Comparison of ENCODE assay signal across 9 cellular contexts in genomic region chr2:30223413-30223874, GRCh38. TPM values are rescaled to one million over a fixed set of nuclear protein-coding genes. Genes with fewer than 3 reads are reported as not detected.
A peak's percentile ranks its signal among the peaks of the same experiment; 100 is the strongest.
DNase-seq lines count a peak whose midpoint lies in the region; ATAC-seq, FAIRE-seq and TF ChIP-seq lines count a peak whose summit lies in the region.
"Had no signal": no experiment of that assay in that cellular context is flagged by ENCODE, and none has a peak within 500 bp of the region (broad histone marks: within the 10 kb centered on the region; RNA-seq: fewer than 3 reads in every experiment).

No MANE protein-coding gene starts in this region.

- TF ChIP-seq CTCF in left lung (IDR thresholded peaks at IDR 0.05), result no peak
- no peak for TF ChIP-seq CTCF in SK-N-SH (IDR thresholded peaks at IDR 0.05)

- H3K36me3 Mint-ChIP-seq in activated naive CD4-positive, alpha-beta T cell treated with anti-CD3 and anti-CD28 coated beads, Interleukin-2, amount 50 U/mL, for 24 hours, result no peaks in the 10 kb centered on the region

- H3K27ac ChIP-seq in BLaER1, result peak overlapping the region; percentile 92
- peak overlapping the region in 1 of 2 donors; percentile 3 for H3K27ac ChIP-seq in left lung
- no peak overlapping the region for H3K27ac ChIP-seq in SK-N-SH (ENCODE audit: low read depth in 2 of 2, low read length in 1 of 2)

- FAIRE-seq in RCC 7860 (lab: Jason Lieb, UNC), result no peak

- H3K4me3 Mint-ChIP-seq in activated naive CD4-positive, alpha-beta T cell treated with anti-CD3 and anti-CD28 coated beads, Interleukin-2, amount 50 U/mL, for 24 hours, result no peak overlapping the region

- H3K4me3 ChIP-seq in BLaER1 (no peak overlapping the region), left lung (no peak overlapping the region), SK-N-SH (ENCODE audit: low read depth in 2 of 2, low read length in 1 of 2) (no peak overlapping the region)

- intact Hi-C loops in left lung (cut with DNase I), result no loop called here

- H3K9me2 ChIP-seq in SK-N-SH, result no peaks in the 10 kb centered on the region

- POLR2A ChIA-PET in SK-N-SH (lab: Yijun Ruan, JAX), result no interaction called here

- H3K27me3 Mint-ChIP-seq in activated naive CD4-positive, alpha-beta T cell treated with anti-CD3 and anti-CD28 coated beads, Interleukin-2, amount 50 U/mL, for 24 hours, result no peaks in the 10 kb centered on the region

- H3F3A ChIP-seq in SK-N-SH (replicated peaks; ENCODE audit: insufficient read depth), result no peaks in the 10 kb centered on the region

- DNase-seq in cortex of kidney (lab: John Stamatoyannopoulos, UW) (no peak), left lung (no peak), RCC 7860 (ENCODE audit: low spot score) (no peak), SK-N-SH (no peak)
- DNase-seq: DMS153 had no signal

- CTCF ChIA-PET in SK-N-SH (lab: Yijun Ruan, JAX), result interaction anchor here (0.7 to 18.6 kb wide), 7 partner anchors 9 to 487 kb away, joined by 3 to 262 read pairs (median 15); no protein-coding TSS in a partner anchor

- ATAC-seq in GM18909 (IDR thresholded peaks at IDR 0.05; ENCODE audit: poor library complexity, unreplicated experiment) (peak; percentile 62), HG03432 (IDR thresholded peaks at IDR 0.05; ENCODE audit: unreplicated experiment) (peak; percentile 57), left lung (no peak)

- 79% methylated on average over 3 of the region's 3 CpGs for WGBS in SK-N-SH (ENCODE audit: low lambda C conversion rate)

- TF ChIP-seq RAD21 in SK-N-SH (IDR thresholded peaks at IDR 0.05; ENCODE audit: low read length), result no peak

- H3K9ac ChIP-seq in BLaER1 (no peak overlapping the region), SK-N-SH (no peak overlapping the region)

- no peaks in the 10 kb centered on the region for H3K9me3 ChIP-seq in BLaER1
- no peaks in the 10 kb centered on the region for H3K9me3 ChIP-seq in left lung
- no peaks in the 10 kb centered on the region for H3K9me3 ChIP-seq in SK-N-SH

- H3K4me1 Mint-ChIP-seq in activated naive CD4-positive, alpha-beta T cell treated with anti-CD3 and anti-CD28 coated beads, Interleukin-2, amount 50 U/mL, for 24 hours, result peaks cover 65% of the 10 kb centered on the region

- H3K4me2 ChIP-seq in BLaER1 (peak overlapping the region; percentile 93), SK-N-SH (no peak overlapping the region)

- no peak overlapping the region for H2AFZ ChIP-seq in SK-N-SH (ENCODE audit: low read depth)

- H4K20me1 ChIP-seq in BLaER1 (no peaks in the 10 kb centered on the region), SK-N-SH (ENCODE audit: insufficient read depth) (no peaks in the 10 kb centered on the region)

- H3K79me2 ChIP-seq in SK-N-SH (ENCODE audit: insufficient read depth), result no peaks in the 10 kb centered on the region

- H3K27me3 ChIP-seq in BLaER1 (no peaks in the 10 kb centered on the region), left lung (no peaks in the 10 kb centered on the region), SK-N-SH (ENCODE audit: insufficient read depth) (no peaks in the 10 kb centered on the region)

- no peaks in the 10 kb centered on the region for H3K36me3 ChIP-seq in BLaER1
- H3K36me3 ChIP-seq in left lung, result no peaks in the 10 kb centered on the region
- no peaks in the 10 kb centered on the region for H3K36me3 ChIP-seq in SK-N-SH (replicated peaks in 1 of 2; ENCODE audit: control insufficient read depth in 1 of 2, insufficient read depth in 2 of 2, low read length in 1 of 2)

- TF ChIP-seq EP300 in SK-N-SH (IDR thresholded peaks at IDR 0.05; ENCODE audit: borderline replicate concordance in 1 of 2, low read depth in 1 of 2, low read length in 1 of 2), result no peak

- H3K4me1 ChIP-seq in BLaER1, result peaks cover 49% of the 10 kb centered on the region
- H3K4me1 ChIP-seq in left lung, result peaks cover 6 to 42% of the 10 kb centered on the region in 2 donors
- H3K4me1 ChIP-seq in SK-N-SH (ENCODE audit: control insufficient read depth in 1 of 2, insufficient read depth in 2 of 2, low read depth in 1 of 2, low read length in 1 of 2), result peaks cover 2 to 10% of the 10 kb centered on the region in 2 experiments; a peak in 3 of 4 replicates

- H3K27ac Mint-ChIP-seq in activated naive CD4-positive, alpha-beta T cell treated with anti-CD3 and anti-CD28 coated beads, Interleukin-2, amount 50 U/mL, for 24 hours, result peak overlapping the region; percentile 39

- H3K9me3 Mint-ChIP-seq in activated naive CD4-positive, alpha-beta T cell treated with anti-CD3 and anti-CD28 coated beads, Interleukin-2, amount 50 U/mL, for 24 hours, result no peaks in the 10 kb centered on the region

TF ChIP-seq in SK-N-SH, 30 proteins besides CTCF, POLR2A, EP300 and RAD21:
- TF ChIP-seq JUND (IDR thresholded peaks at IDR 0.05) (no peak), PBX3 (IDR thresholded peaks at IDR 0.05) (no peak), RXRA (IDR thresholded peaks at IDR 0.05; ENCODE audit: borderline replicate concordance, low read depth) (no peak), EZH2phosphoT487 (IDR thresholded peaks at IDR 0.05; ENCODE audit: borderline replicate concordance, low read depth) (no peak)

RNA-seq across cellular contexts. Expression of gene LBH, which starts 7.9 kb away (rescaled TPM):
- total RNA-seq in left lung, result 100 to 1,000 TPM; 119 to 256 TPM
- 22.8 and 26.4 TPM in 2 replicates for polyA plus RNA-seq in SK-N-SH (2012; rRNA removed)
- polyA plus RNA-seq in SK-N-SH (2012; cell fraction: cytosol; rRNA removed), result 17.2 and 21.7 TPM in 2 replicates
- 16.5 and 17.5 TPM in 2 replicates for polyA plus RNA-seq in SK-N-SH (2012; cell fraction: nucleus; rRNA removed)
